ENCODE assay signal across 8 cellular contexts in genomic region chr1:161486806-161487482, GRCh38. TPM values are rescaled to one million over a fixed set of nuclear protein-coding genes. Genes with fewer than 3 reads are reported as not detected.
DNase-seq lines count a peak whose midpoint lies in the region; ATAC-seq and TF ChIP-seq lines count a peak whose summit lies in the region.

No MANE protein-coding gene starts in this region.

- BruUV-seq in Caco-2 (replicated peaks; lab: Mats Ljungman, UMichigan) = no TSS peak

- H3K9me3 ChIP-seq in Caco-2 (no peaks in the 10 kb centered on the region), MG63 (no peaks in the 10 kb centered on the region)

- H2AFZ ChIP-seq in GM23338 = peak overlapping the region; percentile 61; the same call in 1 of the 2 replicates

- H3K9me3 Mint-ChIP-seq in Caco-2 (ENCODE audit: unreplicated experiment) (no peaks in the 10 kb centered on the region), GM23338 (no peaks in the 10 kb centered on the region), osteocyte (ENCODE audit: unreplicated experiment) (no peaks in the 10 kb centered on the region)

- H3K27ac Mint-ChIP-seq in Caco-2 (ENCODE audit: unreplicated experiment) = no peak overlapping the region
- no peak overlapping the region for H3K27ac Mint-ChIP-seq in GM23338
- H3K27ac Mint-ChIP-seq in osteocyte (ENCODE audit: unreplicated experiment) = no peak overlapping the region

- H3K36me3 Mint-ChIP-seq in Caco-2 (ENCODE audit: insufficient read depth, unreplicated experiment) = no peaks in the 10 kb centered on the region
- H3K36me3 Mint-ChIP-seq in GM23338 (ENCODE audit: low read depth) = no peaks in the 10 kb centered on the region
- no peaks in the 10 kb centered on the region for H3K36me3 Mint-ChIP-seq in osteocyte (ENCODE audit: unreplicated experiment)

- H3K27ac ChIP-seq in GM23338 (ENCODE audit: low read depth) (no peak overlapping the region), foreskin keratinocyte (no peak overlapping the region)

- H3K36me3 ChIP-seq in Caco-2 (ENCODE audit: control insufficient read depth, insufficient read depth, low read length) (no peaks in the 10 kb centered on the region), GM23338 (ENCODE audit: insufficient read depth) (no peaks in the 10 kb centered on the region), MG63 (no peaks in the 10 kb centered on the region)

- no peaks in the 10 kb centered on the region for H3K79me2 ChIP-seq in GM23338 (replicated peaks; ENCODE audit: insufficient read depth)

- H3K4me1 ChIP-seq in Caco-2 (no peaks in the 10 kb centered on the region), GM23338 (ENCODE audit: insufficient read depth) (0 out of 2 replicates have a peak, but pooled peaks cover 6% of the 10 kb centered on the region), foreskin keratinocyte (no peaks in the 10 kb centered on the region)

- intact Hi-C loops in Caco-2 (cut with micrococcal nuclease; ENCODE audit: unreplicated experiment) = no loop called here

- no peaks in the 10 kb centered on the region for H3F3A ChIP-seq in GM23338 (replicated peaks; ENCODE audit: low read depth)

- H3K27me3 ChIP-seq in Caco-2 (replicated peaks; ENCODE audit: control insufficient read depth, insufficient read depth, low read length) (no peaks in the 10 kb centered on the region; the same call in none of the 2 replicates), GM23338 (ENCODE audit: insufficient read depth) (no peaks in the 10 kb centered on the region), foreskin keratinocyte (peaks cover 42% of the 10 kb centered on the region), MG63 (peaks cover 28% of the 10 kb centered on the region)

- DNase-seq in Caco-2 (no peak), GM23338 (ENCODE audit: low spot score) (peak; percentile 92), NCI-H460 (ENCODE audit: extremely low read depth, low read depth) (peak; percentile 74), foreskin keratinocyte (peak in 1 of 2 donors; percentile 60), osteocyte (ENCODE audit: extremely low spot score, unreplicated experiment) (no peak), MG63 (no peak)
- DNase-seq in activated CD8-positive, alpha-beta memory T cell treated with anti-CD3 and anti-CD28 coated beads, Interleukin-2, amount 50 U/mL, for 4 hours = peak; percentile 24

- H3K27me3 Mint-ChIP-seq in Caco-2 (ENCODE audit: insufficient read depth, unreplicated experiment) (peaks cover 17% of the 10 kb centered on the region), GM23338 (ENCODE audit: insufficient read depth, low read depth, poor library complexity) (peaks cover 3% of the 10 kb centered on the region), osteocyte (ENCODE audit: unreplicated experiment) (peaks cover 27% of the 10 kb centered on the region)

- H3K4me3 Mint-ChIP-seq in Caco-2 (ENCODE audit: unreplicated experiment) (no peak overlapping the region), GM23338 (no peak overlapping the region), osteocyte (ENCODE audit: unreplicated experiment) (no peak overlapping the region)

- TF ChIP-seq CTCF in Caco-2 (IDR thresholded peaks at IDR 0.05; ENCODE audit: insufficient read depth in 1 of 2, low read depth in 1 of 2, low read length in 1 of 2, severe bottlenecking in 1 of 2, unreplicated experiment in 1 of 2) = peak; percentile 19 to 34
- TF ChIP-seq CTCF in GM23338 (conservative IDR thresholded peaks at IDR 0.05; ENCODE audit: low read depth in 2 of 2) = peak; percentile 85 to 92
- TF ChIP-seq CTCF in foreskin keratinocyte (conservative IDR thresholded peaks at IDR 0.05) = peak; percentile 81
- peak; percentile 55 for TF ChIP-seq CTCF in osteocyte (IDR thresholded peaks at IDR 0.05)

- ATAC-seq in GM23338 = peak; percentile 94
- ATAC-seq in foreskin keratinocyte = peak; percentile 59
- no peak for ATAC-seq in HG03521 (IDR thresholded peaks at IDR 0.05; ENCODE audit: unreplicated experiment)

- H3K9me2 ChIP-seq in GM23338 (ENCODE audit: insufficient read depth) = no peaks in the 10 kb centered on the region

- POLR2A ChIA-PET in Caco-2 (lab: Charles Lee) = no interaction called here

- H3K4me2 ChIP-seq in GM23338 = no peak overlapping the region

- H3K4me3 ChIP-seq in Caco-2 (ENCODE audit: low read depth, low read length) = no peak overlapping the region
- H3K4me3 ChIP-seq in GM23338 = no peak overlapping the region
- no peak overlapping the region; the same call in 1 of the 2 replicates for H3K4me3 ChIP-seq in MG63

- CTCF ChIA-PET in Caco-2 (lab: Charles Lee) = interaction anchor here (0.6 to 0.7 kb wide), 2 partner anchors 249 to 252 kb away, joined by 3 to 5 read pairs; no protein-coding TSS in a partner anchor

- H4K20me1 ChIP-seq in GM23338 (replicated peaks; ENCODE audit: insufficient read depth) = no peaks in the 10 kb centered on the region

- H3K4me1 Mint-ChIP-seq in Caco-2 (ENCODE audit: low read depth, unreplicated experiment) = no peaks in the 10 kb centered on the region
- H3K4me1 Mint-ChIP-seq in GM23338 = peaks cover 3% of the 10 kb centered on the region; the same call in 2 of the 3 replicates
- H3K4me1 Mint-ChIP-seq in osteocyte (ENCODE audit: unreplicated experiment) = no peaks in the 10 kb centered on the region

TF ChIP-seq in GM23338, 12 proteins besides CTCF, POLR2A, EP300 and RAD21:
- no peak for TF ChIP-seq CREB1 (CRISPR knock-in tag; IDR thresholded peaks at IDR 0.05; ENCODE audit: low read depth)
- no peak for TF ChIP-seq EZH2 (IDR thresholded peaks at IDR 0.05; ENCODE audit: low read depth, unreplicated experiment)
- no peak for TF ChIP-seq STAT1 (IDR thresholded peaks at IDR 0.05; ENCODE audit: unreplicated experiment)

RNA-seq across cellular contexts. Expression of gene FCGR2A, which starts 18.3 kb away (rescaled TPM):
- total RNA-seq in Caco-2 (2022) (not detected in 2 replicates), foreskin keratinocyte (not detected in 2 replicates), osteocyte (not detected in 2 replicates)
- 1.3 TPM in 1 of 2 replicates, not detected in the other for total RNA-seq in GM23338 (2014; rRNA removed; shearing (Covaris generic))
- polyA plus RNA-seq in GM23338 (2016; fragmentation: Nextera tagmentation; extraction: Ambion mirVana) (0.08 and 0.38 TPM in 2 replicates), foreskin keratinocyte (not detected in 2 replicates)
- total RNA-seq in NCI-H460 (2014; rRNA removed; shearing (Covaris generic)) = 0.75 and 1.8 TPM in 2 replicates
- polyA plus RNA-seq in NCI-H460 (2014; cell fraction: nucleus; rRNA removed) = 0.32 and 0.54 TPM in 2 replicates
- total RNA-seq in MG63 (2014; rRNA removed; shearing (Covaris generic); ENCODE audit: low replicate concordance) = 2.3 TPM in 1 of 2 replicates, not detected in the other

RNA-seq across cellular contexts. Expression of gene HSPA6, which starts 37.4 kb away (rescaled TPM):
- total RNA-seq in Caco-2 (2022) (0.32 and 0.60 TPM in 2 replicates), foreskin keratinocyte (0.28 and 0.37 TPM in 2 replicates), osteocyte (not detected in 2 replicates)
- not detected in 2 replicates for total RNA-seq in GM23338 (2014; rRNA removed; shearing (Covaris generic))
- polyA plus RNA-seq in GM23338 (2016; fragmentation: Nextera tagmentation; extraction: Ambion mirVana) (0.09 TPM in 1 of 2 replicates, not detected in the other), foreskin keratinocyte (0.16 and 0.29 TPM in 2 replicates)
- total RNA-seq in NCI-H460 (2014; rRNA removed; shearing (Covaris generic)) = 0.45 and 0.84 TPM in 2 replicates
- 0.39 and 0.53 TPM in 2 replicates for polyA plus RNA-seq in NCI-H460 (2014; cell fraction: nucleus; rRNA removed)
- 1.1 and 1.9 TPM in 2 replicates for total RNA-seq in MG63 (2014; rRNA removed; shearing (Covaris generic); ENCODE audit: low replicate concordance)

Comparison
In these comparisons a context has a peak if more than half of its experiments do, and no peak if none do; other contexts are left out.
1. DNase-seq: peak in GM23338 (single experiment), NCI-H460 (single experiment) and activated CD8-positive, alpha-beta memory T cell treated with anti-CD3 and anti-CD28 coated beads, Interleukin-2, amount 50 U/mL, for 4 hours (single experiment); none in Caco-2 (0 of 2), osteocyte (single experiment) and MG63 (single experiment).
2. CTCF ChIP-seq: peak in every context shown above with its lines; median percentile 88 in GM23338; 81 in foreskin keratinocyte; 55 in osteocyte; 26 in Caco-2.